In genomic region chr11:68837583-68838571, GRCh38 we compare ENCODE assay signal across 8 cellular contexts. TPM values are rescaled to one million over a fixed set of nuclear protein-coding genes. Genes with fewer than 3 reads are reported as not detected.
DNase-seq lines count a peak whose midpoint lies in the region; ATAC-seq, FAIRE-seq and TF ChIP-seq lines count a peak whose summit lies in the region.

No MANE protein-coding gene starts in this region.

- H3K9me3 ChIP-seq in T-helper 17 cell (ENCODE audit: control insufficient read depth, low read length, poor library complexity, severe bottlenecking) (no peaks in the 10 kb centered on the region), skeletal muscle tissue (ENCODE audit: control insufficient read depth in 3 of 3, low read length in 3 of 3) (no peaks in the 10 kb centered on the region)

- TF ChIP-seq POLR2A in GM12891 (IDR thresholded peaks at IDR 0.05; ENCODE audit: low read depth, low read length): no peak

- H3K4me1 Mint-ChIP-seq in T-helper 17 cell: peaks cover 27% of the 10 kb centered on the region

- no peaks in the 10 kb centered on the region for H3K36me3 Mint-ChIP-seq in T-helper 17 cell (ENCODE audit: low read depth)

- peak overlapping the region; percentile 91 for H3K27ac Mint-ChIP-seq in T-helper 17 cell

- H3K4me1 ChIP-seq in skeletal muscle tissue (ENCODE audit: control insufficient read depth in 3 of 3, insufficient read depth in 3 of 3, low read length in 3 of 3): peaks cover 44 to 60% (median 54%) of the 10 kb centered on the region in 3 donors

- H3K9ac ChIP-seq in skeletal muscle tissue (ENCODE audit: low read depth in 1 of 3, low read length in 3 of 3): peak overlapping the region in 2 of 3 donors; percentile 33 to 74

- ATAC-seq in T-helper 17 cell: no peak
- no peak for ATAC-seq in HG03139 (IDR thresholded peaks at IDR 0.05; ENCODE audit: unreplicated experiment)
- no peak for ATAC-seq in HG03439 (IDR thresholded peaks at IDR 0.05; ENCODE audit: unreplicated experiment)

- H3K36me3 ChIP-seq in skeletal muscle tissue (ENCODE audit: control insufficient read depth in 3 of 3, insufficient read depth in 3 of 3, low read length in 3 of 3): no peaks in the 10 kb centered on the region

- peak overlapping the region; percentile 53 for H3K4me3 Mint-ChIP-seq in T-helper 17 cell

- H3K27me3 ChIP-seq in skeletal muscle tissue (ENCODE audit: control insufficient read depth in 3 of 3, insufficient read depth in 3 of 3, low read length in 3 of 3): no peaks in the 10 kb centered on the region

- H3K27ac ChIP-seq in skeletal muscle tissue (ENCODE audit: low read depth, low read length): peak overlapping the region; percentile 41

- DNase-seq in GF-D8 (lab: John Stamatoyannopoulos, UW): peak; percentile 2
- no peak for DNase-seq in T-helper 17 cell
- no peak for DNase-seq in fibroblast of pulmonary artery (ENCODE audit: low read depth)
- DNase-seq in GM12891 (ENCODE audit: insufficient read length, low spot score): no peak
- no peak for DNase-seq in NCI-H2171 (lab: John Stamatoyannopoulos, UW)

- FAIRE-seq in GM12891 (lab: Jason Lieb, UNC): no peak

- peak overlapping the region; percentile 72 for H3K4me3 ChIP-seq in fibroblast of pulmonary artery (replicated peaks; ENCODE audit: low read depth, low read length)
- no peak overlapping the region for H3K4me3 ChIP-seq in skeletal muscle tissue (ENCODE audit: low read length in 3 of 3)

- no peak for TF ChIP-seq CTCF in fibroblast of pulmonary artery (IDR thresholded peaks at IDR 0.05; ENCODE audit: low read length, missing control alignments)

- H3K27me3 Mint-ChIP-seq in T-helper 17 cell: no peaks in the 10 kb centered on the region

TF ChIP-seq in GM12891, 5 proteins besides CTCF, POLR2A, EP300 and RAD21:
- no peak for TF ChIP-seq TAF1 (IDR thresholded peaks at IDR 0.05; ENCODE audit: low read depth, low read length)
- TF ChIP-seq POLR2AphosphoS5 (IDR thresholded peaks at IDR 0.05; ENCODE audit: low read depth, low read length): no peak
- no peak for TF ChIP-seq PAX5 (IDR thresholded peaks at IDR 0.05; ENCODE audit: insufficient read depth, low read length, severe bottlenecking)
- no peak for TF ChIP-seq SPI1 (IDR thresholded peaks at IDR 0.05; ENCODE audit: low read depth, low read length)
- TF ChIP-seq POU2F2 (IDR thresholded peaks at IDR 0.05; ENCODE audit: low read depth, low read length): no peak
TF ChIP-seq in GM12891: peak in this region for 0.

RNA-seq across cellular contexts. Expression of gene CPT1A, which starts 3.8 kb away (rescaled TPM):
- 10 to 100 TPM; 29.5 to 33.3 TPM for total RNA-seq in T-helper 17 cell
- total RNA-seq in skeletal muscle tissue: 11.5 TPM
- polyA plus RNA-seq in GM12891 (2012; ENCODE audit: low read depth, missing spikeins): 2.4 TPM
